1 cellular context compared by ENCODE assay signal in genomic region chr22:20507253-20508066, GRCh38.
TF ChIP-seq lines count a peak whose summit lies in the region.

Gene MED15, plus strand, starts transcription at chr22:20507610. Its CDS starts 69 bp downstream, at chr22:20507679.

TF ChIP-seq in K562, 482 proteins besides CTCF, POLR2A, EP300 and RAD21 (continued from another document and continues in another):
- TF ChIP-seq SRSF7 (optimal IDR thresholded peaks at IDR 0.05; ENCODE audit: low read depth, low read length), result no peak
- TF ChIP-seq SIN3A (IDR thresholded peaks at IDR 0.05; ENCODE audit: borderline replicate concordance in 2 of 2, control insufficient read depth in 1 of 2, low read depth in 2 of 2, low read length in 2 of 2), result peak in 1 of 2 experiments; percentile 99; a peak in 2 of 4 replicates
- TF ChIP-seq E2F6 (IDR thresholded peaks at IDR 0.05; ENCODE audit: borderline replicate concordance in 1 of 2, extremely low read depth in 1 of 2, insufficient read depth in 1 of 2, insufficient read length in 1 of 2, low read depth in 1 of 2, low read length in 1 of 2, poor library complexity in 1 of 2, severe bottlenecking in 1 of 2), result peak; percentile 90 to 98
- TF ChIP-seq ZFP30 (CRISPR knock-in tag; IDR thresholded peaks at IDR 0.05; ENCODE audit: borderline replicate concordance), result no peak
- no peak for TF ChIP-seq ELF4 (CRISPR knock-in tag; IDR thresholded peaks at IDR 0.05)
- TF ChIP-seq NR0B1 (IDR thresholded peaks at IDR 0.05; ENCODE audit: partially characterized antibody), result no peak
- TF ChIP-seq SREBF1 (IDR thresholded peaks at IDR 0.05; ENCODE audit: borderline replicate concordance, low read depth, low read length), result peak; percentile 95
- TF ChIP-seq HINFP (tag; conservative IDR thresholded peaks at IDR 0.05; ENCODE audit: low read depth), result no peak
- no peak for TF ChIP-seq AFF4 (CRISPR knock-in tag; IDR thresholded peaks at IDR 0.05)
- TF ChIP-seq HDAC2 (IDR thresholded peaks at IDR 0.05), result no peak
- TF ChIP-seq CTBP1 (IDR thresholded peaks at IDR 0.05; ENCODE audit: borderline replicate concordance), result no peak
- TF ChIP-seq JUNB (CRISPR knock-in tag; conservative IDR thresholded peaks at IDR 0.05), result no peak
- TF ChIP-seq MNT (conservative IDR thresholded peaks at IDR 0.05), result no peak
- TF ChIP-seq ARNT (IDR thresholded peaks at IDR 0.05), result no peak
- TF ChIP-seq ZBTB11 (CRISPR knock-in tag; IDR thresholded peaks at IDR 0.05), result no peak
- TF ChIP-seq PHF8 (IDR thresholded peaks at IDR 0.05; ENCODE audit: borderline replicate concordance, low read length), result peak; percentile 100
- TF ChIP-seq RBM34 (IDR thresholded peaks at IDR 0.05; ENCODE audit: borderline replicate concordance, insufficient read depth, low read length), result no peak
- no peak for TF ChIP-seq MED1 (CRISPR knock-in tag; IDR thresholded peaks at IDR 0.05; ENCODE audit: borderline replicate concordance)
- TF ChIP-seq FOXA3 (CRISPR knock-in tag; conservative IDR thresholded peaks at IDR 0.05 in 1 of 2, IDR thresholded peaks at IDR 0.05 in 1 of 2), result no peak
- no peak for TF ChIP-seq SAFB2 (IDR thresholded peaks at IDR 0.05; ENCODE audit: borderline replicate concordance, low read depth, low read length, severe bottlenecking)
- TF ChIP-seq ERF (CRISPR knock-in tag; IDR thresholded peaks at IDR 0.05), result no peak
- no peak for TF ChIP-seq IFI16 (CRISPR knock-in tag; IDR thresholded peaks at IDR 0.05)
- TF ChIP-seq E2F4 (CRISPR knock-in tag; IDR thresholded peaks at IDR 0.05; ENCODE audit: low read depth), result peak; percentile 89
- TF ChIP-seq ZNF121 (CRISPR knock-in tag; conservative IDR thresholded peaks at IDR 0.05), result peak; percentile 71; the same call in 1 of the 2 replicates
- no peak for TF ChIP-seq ZNF124 (CRISPR knock-in tag; IDR thresholded peaks at IDR 0.05)
- TF ChIP-seq NFIC (IDR thresholded peaks at IDR 0.05), result no peak
- no peak for TF ChIP-seq E2F3 (CRISPR knock-in tag; IDR thresholded peaks at IDR 0.05)
- TF ChIP-seq PCBP1 (IDR thresholded peaks at IDR 0.05; ENCODE audit: low read depth, low read length, poor library complexity, severe bottlenecking), result peak; percentile 100
- no peak for TF ChIP-seq CBX2 (IDR thresholded peaks at IDR 0.05; ENCODE audit: insufficient read depth, low read length, poor library complexity, severe bottlenecking)
- TF ChIP-seq ARID3B (CRISPR knock-in tag; IDR thresholded peaks at IDR 0.05; ENCODE audit: borderline replicate concordance), result no peak
- no peak for TF ChIP-seq ZNF592 (IDR thresholded peaks at IDR 0.05)
- no peak for TF ChIP-seq DIDO1 (tag; IDR thresholded peaks at IDR 0.05; ENCODE audit: low read depth)
- no peak for TF ChIP-seq KDM1A (IDR thresholded peaks at IDR 0.05)
- TF ChIP-seq ZNF696 (CRISPR knock-in tag; conservative IDR thresholded peaks at IDR 0.05), result no peak
- TF ChIP-seq MAX (CRISPR knock-in tag; IDR thresholded peaks at IDR 0.05), result no peak
- peak; percentile 98 for TF ChIP-seq ZKSCAN1 (IDR thresholded peaks at IDR 0.05; ENCODE audit: low read depth, low read length)
- no peak for TF ChIP-seq DEAF1 (CRISPR knock-in tag; IDR thresholded peaks at IDR 0.05)
